Comparison of ENCODE assay signal across 18 cellular contexts in the genomic region with DNA sequence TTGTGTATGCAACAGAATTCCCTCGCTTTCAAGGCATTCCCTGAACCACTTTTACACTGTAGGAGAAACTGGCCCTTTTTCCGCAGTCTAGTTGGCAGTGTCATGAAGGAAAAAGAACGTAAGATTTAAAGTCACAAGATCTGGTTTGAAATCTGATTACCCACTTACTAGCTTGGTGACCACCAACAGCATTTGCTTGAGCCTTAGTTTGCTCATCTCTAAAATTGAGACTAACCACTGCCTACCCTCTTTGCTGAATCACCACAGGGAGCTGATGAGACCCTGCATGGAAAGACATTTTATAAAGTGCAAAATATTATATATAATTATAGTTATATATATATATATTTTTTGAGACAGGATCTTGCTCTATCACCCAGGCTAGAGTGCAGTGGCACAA. TPM values are rescaled to one million over a fixed set of nuclear protein-coding genes. Genes with fewer than 3 reads are reported as not detected.
DNase-seq lines count a peak whose midpoint lies in the region; ATAC-seq and TF ChIP-seq lines count a peak whose summit lies in the region.
"Had no signal": no experiment of that assay in that cellular context is flagged by ENCODE, and none has a peak within 500 bp of the region (broad histone marks: within the 10 kb centered on the region; RNA-seq: fewer than 3 reads in every experiment).

No MANE protein-coding gene starts in this region.

- no peaks in the 10 kb centered on the region for H3K27me3 ChIP-seq in SJCRH30
- no peaks in the 10 kb centered on the region for H3K27me3 ChIP-seq in smooth muscle cell (ENCODE audit: low read depth)
- H3K27me3 ChIP-seq in Caco-2 (replicated peaks; ENCODE audit: control insufficient read depth, insufficient read depth, low read length): no peaks in the 10 kb centered on the region
- H3K27me3 ChIP-seq: BLaER1 treated with 17β-estradiol and CSF1 and Interleukin-3, amounts not matched to agents 10 nM and 100 nM had no signal

- H3K79me2 ChIP-seq in smooth muscle cell (ENCODE audit: low read depth): no peaks in the 10 kb centered on the region

- H3K36me3 Mint-ChIP-seq in Caco-2 (ENCODE audit: insufficient read depth, unreplicated experiment): peaks cover 23% of the 10 kb centered on the region

- H3K27ac ChIP-seq in SJCRH30 (peak overlapping the region; percentile 4; the same call in 1 of the 2 replicates), smooth muscle cell (ENCODE audit: low read depth) (no peak overlapping the region)
- H3K27ac ChIP-seq: BLaER1 treated with 17β-estradiol and CSF1 and Interleukin-3, amounts not matched to agents 10 nM and 100 nM; HL-60 had no signal

- no peak for TF ChIP-seq CTCF in smooth muscle cell (IDR thresholded peaks at IDR 0.05; ENCODE audit: borderline replicate concordance, insufficient read depth, poor library complexity, severe bottlenecking)
- no peak for TF ChIP-seq CTCF in Caco-2 (IDR thresholded peaks at IDR 0.05; ENCODE audit: insufficient read depth in 1 of 2, low read depth in 1 of 2, low read length in 1 of 2, severe bottlenecking in 1 of 2, unreplicated experiment in 1 of 2)

- peaks cover 62% of the 10 kb centered on the region for H3K4me1 Mint-ChIP-seq in stimulated activated naive CD8-positive, alpha-beta T cell treated with anti-CD3 and anti-CD28 coated beads, Interleukin-15, amount 100 ng/mL, for 72 hours
- H3K4me1 Mint-ChIP-seq in Caco-2 (ENCODE audit: low read depth, unreplicated experiment): peaks cover 33% of the 10 kb centered on the region
- H3K4me1 Mint-ChIP-seq: B cell had no signal

- H3K9me3 Mint-ChIP-seq in stimulated activated naive CD8-positive, alpha-beta T cell treated with anti-CD3 and anti-CD28 coated beads, Interleukin-15, amount 100 ng/mL, for 72 hours: peaks cover 0 to 9% of the 10 kb centered on the region in 2 donors
- H3K9me3 Mint-ChIP-seq in Caco-2 (ENCODE audit: unreplicated experiment): peaks cover 24% of the 10 kb centered on the region

- no peak overlapping the region for H3K9ac ChIP-seq in smooth muscle cell (ENCODE audit: low read depth)
- H3K9ac ChIP-seq: BLaER1 treated with 17β-estradiol and CSF1 and Interleukin-3, amounts not matched to agents 10 nM and 100 nM had no signal

- BruUV-seq in Caco-2 (replicated peaks; lab: Mats Ljungman, UMichigan): no TSS peak

- H3K36me3 ChIP-seq in SJCRH30 (no peaks in the 10 kb centered on the region), smooth muscle cell (ENCODE audit: low read depth) (no peaks in the 10 kb centered on the region), Caco-2 (ENCODE audit: control insufficient read depth, insufficient read depth, low read length) (no peaks in the 10 kb centered on the region)
- H3K36me3 ChIP-seq: BLaER1 treated with 17β-estradiol and CSF1 and Interleukin-3, amounts not matched to agents 10 nM and 100 nM; HAP-1 had no signal

- ATAC-seq in HG02588 (IDR thresholded peaks at IDR 0.05; ENCODE audit: unreplicated experiment): no peak
- ATAC-seq in stimulated activated naive CD8-positive, alpha-beta T cell treated with anti-CD3 and anti-CD28 coated beads, Interleukin-15, amount 100 ng/mL, for 72 hours: no peak
- ATAC-seq: CD8-positive, alpha-beta T cell; GM12878 had no signal

- H3K4me3 ChIP-seq in SJCRH30 (no peak overlapping the region), smooth muscle cell (no peak overlapping the region), Caco-2 (ENCODE audit: low read depth, low read length) (no peak overlapping the region)
- H3K4me3 ChIP-seq: BLaER1 treated with 17β-estradiol and CSF1 and Interleukin-3, amounts not matched to agents 10 nM and 100 nM; GM12878; HAP-1 had no signal

- no peak for DNase-seq in SJCRH30
- DNase-seq in myocyte (ENCODE audit: low read depth): peak; percentile 56
- no peak for DNase-seq in smooth muscle cell (lab: John Stamatoyannopoulos, UW; ENCODE audit: unreplicated experiment)
- no peak for DNase-seq in activated naive CD4-positive, alpha-beta T cell (lab: John Stamatoyannopoulos, UW)
- no peak for DNase-seq in stimulated activated naive CD8-positive, alpha-beta T cell treated with anti-CD3 and anti-CD28 coated beads, Interleukin-15, amount 100 ng/mL, for 72 hours
- DNase-seq in Caco-2: no peak
- DNase-seq: 8988T; CD8-positive, alpha-beta T cell; DMS 273 treated with DMSO at 0.1 percent for 48 hours; DMS53; DND-41; EL had no signal

- no peak overlapping the region for H3K4me3 Mint-ChIP-seq in stimulated activated naive CD8-positive, alpha-beta T cell treated with anti-CD3 and anti-CD28 coated beads, Interleukin-15, amount 100 ng/mL, for 72 hours
- no peak overlapping the region for H3K4me3 Mint-ChIP-seq in Caco-2 (ENCODE audit: unreplicated experiment)
- H3K4me3 Mint-ChIP-seq: B cell; CD8-positive, alpha-beta T cell had no signal

- no peaks in the 10 kb centered on the region for H3K27me3 Mint-ChIP-seq in stimulated activated naive CD8-positive, alpha-beta T cell treated with anti-CD3 and anti-CD28 coated beads, Interleukin-15, amount 100 ng/mL, for 72 hours
- H3K27me3 Mint-ChIP-seq in Caco-2 (ENCODE audit: insufficient read depth, unreplicated experiment): no peaks in the 10 kb centered on the region
- H3K27me3 Mint-ChIP-seq: B cell had no signal

- no peak overlapping the region for H2AFZ ChIP-seq in smooth muscle cell (ENCODE audit: low read depth)

- WGBS in smooth muscle cell (ENCODE audit: low lambda C conversion rate): 82% methylated on average over 3 of the region's 3 CpGs

- POLR2A ChIA-PET in Caco-2 (lab: Charles Lee): interaction anchor here (0.6 kb wide), 1 partner anchor 473 kb away, joined by 5 read pairs; no protein-coding TSS in a partner anchor

- peak overlapping the region; percentile 67 for H3K4me2 ChIP-seq in smooth muscle cell
- H3K4me2 ChIP-seq: BLaER1 treated with 17β-estradiol and CSF1 and Interleukin-3, amounts not matched to agents 10 nM and 100 nM had no signal

- peaks cover 11% of the 10 kb centered on the region for H3K9me3 ChIP-seq in SJCRH30 (replicated peaks)
- no peaks in the 10 kb centered on the region for H3K9me3 ChIP-seq in smooth muscle cell (replicated peaks; ENCODE audit: low read depth)
- no peaks in the 10 kb centered on the region for H3K9me3 ChIP-seq in Caco-2
- H3K9me3 ChIP-seq: HAP-1 had no signal

- H3K4me1 ChIP-seq in SJCRH30: peaks cover 45% of the 10 kb centered on the region
- H3K4me1 ChIP-seq in smooth muscle cell (ENCODE audit: low read depth): peaks cover 10% of the 10 kb centered on the region
- peaks cover 31% of the 10 kb centered on the region for H3K4me1 ChIP-seq in Caco-2

- H4K20me1 ChIP-seq in smooth muscle cell (ENCODE audit: low read depth): no peaks in the 10 kb centered on the region
- H4K20me1 ChIP-seq: BLaER1 treated with 17β-estradiol and CSF1 and Interleukin-3, amounts not matched to agents 10 nM and 100 nM had no signal

- CTCF ChIA-PET in Caco-2 (lab: Charles Lee): no interaction called here

- H3K27ac Mint-ChIP-seq in stimulated activated naive CD8-positive, alpha-beta T cell treated with anti-CD3 and anti-CD28 coated beads, Interleukin-15, amount 100 ng/mL, for 72 hours: no peak overlapping the region
- H3K27ac Mint-ChIP-seq in Caco-2 (ENCODE audit: unreplicated experiment): no peak overlapping the region
- H3K27ac Mint-ChIP-seq: B cell; CD8-positive, alpha-beta T cell had no signal

- intact Hi-C loops in Caco-2 (cut with micrococcal nuclease; ENCODE audit: unreplicated experiment): no loop called here

- peaks cover 16% of the 10 kb centered on the region for H3F3A ChIP-seq in smooth muscle cell (ENCODE audit: low read depth)

RNA-seq across cellular contexts. Expression of gene SYTL2, which starts 39.4 kb away (rescaled TPM):
- 122 and 137 TPM in 2 replicates for total RNA-seq in SJCRH30 (2014; rRNA removed; shearing (Covaris generic))
- total RNA-seq in myocyte (181 and 225 TPM in 2 replicates), smooth muscle cell (50.7 and 73.0 TPM in 2 replicates), Caco-2 (2022) (110 and 156 TPM in 2 replicates)
- 81.2 TPM for polyA plus RNA-seq in myocyte (2012)
- 7.2 and 10.4 TPM in 2 replicates for polyA plus RNA-seq in smooth muscle cell
